In the genomic region with DNA sequence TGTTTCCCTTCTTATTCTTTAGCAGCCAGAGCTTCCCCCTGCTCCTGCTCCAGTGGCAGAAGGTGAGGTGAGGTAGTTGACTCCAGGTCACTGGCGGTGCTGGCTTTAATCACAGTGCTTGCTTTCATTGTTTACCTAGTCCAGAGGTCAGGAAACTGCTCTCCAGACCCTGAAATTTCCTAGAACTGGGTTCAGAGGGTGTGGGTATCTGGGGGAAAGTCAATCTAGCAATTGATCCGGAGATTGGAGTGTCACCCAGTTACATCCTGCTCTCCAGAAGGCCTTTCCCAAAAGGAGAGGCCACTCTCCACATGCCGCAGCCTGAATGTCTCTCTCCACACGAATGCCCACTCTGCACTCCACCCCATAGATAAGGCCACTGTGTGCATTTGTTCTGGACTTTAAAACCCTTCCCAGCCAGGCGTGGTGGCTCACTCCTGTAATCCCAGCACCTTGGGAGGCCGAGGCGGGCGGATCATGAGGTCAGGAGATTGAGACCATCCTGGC, we compare ENCODE assay signal across 1 cellular context.
A peak's percentile ranks its signal among the peaks of the same experiment; 100 is the strongest.
TF ChIP-seq lines count a peak whose summit lies in the region.

No MANE protein-coding gene starts in this region.

TF ChIP-seq in HepG2, 621 proteins besides CTCF, POLR2A, EP300 and RAD21 (continued from another document and continues in another):
- TF ChIP-seq GABPA (IDR thresholded peaks at IDR 0.05; ENCODE audit: low read depth, low read length), result no peak
- TF ChIP-seq GABPA (CRISPR knock-in tag; IDR thresholded peaks at IDR 0.05; ENCODE audit: low read depth), result peak; percentile 46
- TF ChIP-seq RFXANK (CRISPR knock-in tag; IDR thresholded peaks at IDR 0.05), result 0 out of 2 replicates have a peak, but pooled peaks have one; percentile 16
- TF ChIP-seq FOSL2 (CRISPR knock-in tag; IDR thresholded peaks at IDR 0.05), result peak; percentile 81
- TF ChIP-seq POLR2AphosphoS5 (IDR thresholded peaks at IDR 0.05; ENCODE audit: low read depth, low read length), result no peak
- TF ChIP-seq, protein P1, sequence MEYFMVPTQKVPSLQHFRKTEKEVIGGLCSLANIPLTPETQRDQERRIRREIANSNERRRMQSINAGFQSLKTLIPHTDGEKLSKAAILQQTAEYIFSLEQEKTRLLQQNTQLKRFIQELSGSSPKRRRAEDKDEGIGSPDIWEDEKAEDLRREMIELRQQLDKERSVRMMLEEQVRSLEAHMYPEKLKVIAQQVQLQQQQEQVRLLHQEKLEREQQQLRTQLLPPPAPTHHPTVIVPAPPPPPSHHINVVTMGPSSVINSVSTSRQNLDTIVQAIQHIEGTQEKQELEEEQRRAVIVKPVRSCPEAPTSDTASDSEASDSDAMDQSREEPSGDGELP (IDR thresholded peaks at IDR 0.05; ENCODE audit: borderline replicate concordance, low read depth), result no peak; the same call in 1 of the 2 replicates
- TF ChIP-seq, protein P2, sequence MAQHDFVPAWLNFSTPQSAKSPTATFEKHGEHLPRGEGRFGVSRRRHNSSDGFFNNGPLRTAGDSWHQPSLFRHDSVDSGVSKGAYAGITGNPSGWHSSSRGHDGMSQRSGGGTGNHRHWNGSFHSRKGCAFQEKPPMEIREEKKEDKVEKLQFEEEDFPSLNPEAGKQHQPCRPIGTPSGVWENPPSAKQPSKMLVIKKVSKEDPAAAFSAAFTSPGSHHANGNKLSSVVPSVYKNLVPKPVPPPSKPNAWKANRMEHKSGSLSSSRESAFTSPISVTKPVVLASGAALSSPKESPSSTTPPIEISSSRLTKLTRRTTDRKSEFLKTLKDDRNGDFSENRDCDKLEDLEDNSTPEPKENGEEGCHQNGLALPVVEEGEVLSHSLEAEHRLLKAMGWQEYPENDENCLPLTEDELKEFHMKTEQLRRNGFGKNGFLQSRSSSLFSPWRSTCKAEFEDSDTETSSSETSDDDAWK (CRISPR knock-in tag; IDR thresholded peaks at IDR 0.05), result no peak
- no peak for TF ChIP-seq NFKB2 (CRISPR knock-in tag; IDR thresholded peaks at IDR 0.05; ENCODE audit: borderline replicate concordance)
- TF ChIP-seq, protein P3, sequence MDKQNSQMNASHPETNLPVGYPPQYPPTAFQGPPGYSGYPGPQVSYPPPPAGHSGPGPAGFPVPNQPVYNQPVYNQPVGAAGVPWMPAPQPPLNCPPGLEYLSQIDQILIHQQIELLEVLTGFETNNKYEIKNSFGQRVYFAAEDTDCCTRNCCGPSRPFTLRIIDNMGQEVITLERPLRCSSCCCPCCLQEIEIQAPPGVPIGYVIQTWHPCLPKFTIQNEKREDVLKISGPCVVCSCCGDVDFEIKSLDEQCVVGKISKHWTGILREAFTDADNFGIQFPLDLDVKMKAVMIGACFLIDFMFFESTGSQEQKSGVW (CRISPR knock-in tag; IDR thresholded peaks at IDR 0.05; ENCODE audit: borderline replicate concordance), result no peak
- peak; percentile 94; the same call in 1 of the 2 replicates for TF ChIP-seq ZBTB20 (CRISPR knock-in tag; IDR thresholded peaks at IDR 0.05; ENCODE audit: borderline replicate concordance, low read depth)
- TF ChIP-seq ZNF83 (CRISPR knock-in tag; IDR thresholded peaks at IDR 0.05; ENCODE audit: borderline replicate concordance), result no peak
- peak; percentile 96 for TF ChIP-seq SALL1 (CRISPR knock-in tag; IDR thresholded peaks at IDR 0.05)
- TF ChIP-seq, protein P4, sequence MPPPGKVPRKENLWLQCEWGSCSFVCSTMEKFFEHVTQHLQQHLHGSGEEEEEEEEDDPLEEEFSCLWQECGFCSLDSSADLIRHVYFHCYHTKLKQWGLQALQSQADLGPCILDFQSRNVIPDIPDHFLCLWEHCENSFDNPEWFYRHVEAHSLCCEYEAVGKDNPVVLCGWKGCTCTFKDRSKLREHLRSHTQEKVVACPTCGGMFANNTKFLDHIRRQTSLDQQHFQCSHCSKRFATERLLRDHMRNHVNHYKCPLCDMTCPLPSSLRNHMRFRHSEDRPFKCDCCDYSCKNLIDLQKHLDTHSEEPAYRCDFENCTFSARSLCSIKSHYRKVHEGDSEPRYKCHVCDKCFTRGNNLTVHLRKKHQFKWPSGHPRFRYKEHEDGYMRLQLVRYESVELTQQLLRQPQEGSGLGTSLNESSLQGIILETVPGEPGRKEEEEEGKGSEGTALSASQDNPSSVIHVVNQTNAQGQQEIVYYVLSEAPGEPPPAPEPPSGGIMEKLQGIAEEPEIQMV (CRISPR knock-in tag; IDR thresholded peaks at IDR 0.05; ENCODE audit: low read depth), result peak; percentile 65; the same call in 1 of the 2 replicates
- TF ChIP-seq NFKBIZ (CRISPR knock-in tag; IDR thresholded peaks at IDR 0.05), result peak; percentile 66; the same call in 1 of the 2 replicates
- TF ChIP-seq JUN (CRISPR knock-in tag; IDR thresholded peaks at IDR 0.05), result peak; percentile 55; the same call in 1 of the 2 replicates
- TF ChIP-seq ZFP41 (CRISPR knock-in tag; IDR thresholded peaks at IDR 0.05; ENCODE audit: borderline replicate concordance), result peak; percentile 73; the same call in 1 of the 2 replicates
- TF ChIP-seq ZNF253 (CRISPR knock-in tag; IDR thresholded peaks at IDR 0.05; ENCODE audit: borderline replicate concordance), result no peak
- TF ChIP-seq KAT2B (IDR thresholded peaks at IDR 0.05; ENCODE audit: borderline replicate concordance, low read depth, low read length), result peak; percentile 61; the same call in 1 of the 2 replicates
- TF ChIP-seq ZKSCAN8 (CRISPR knock-in tag; IDR thresholded peaks at IDR 0.05; ENCODE audit: borderline replicate concordance), result peak; percentile 94
- TF ChIP-seq SNAPC2 (CRISPR knock-in tag; IDR thresholded peaks at IDR 0.05), result no peak
- TF ChIP-seq, protein P5, sequence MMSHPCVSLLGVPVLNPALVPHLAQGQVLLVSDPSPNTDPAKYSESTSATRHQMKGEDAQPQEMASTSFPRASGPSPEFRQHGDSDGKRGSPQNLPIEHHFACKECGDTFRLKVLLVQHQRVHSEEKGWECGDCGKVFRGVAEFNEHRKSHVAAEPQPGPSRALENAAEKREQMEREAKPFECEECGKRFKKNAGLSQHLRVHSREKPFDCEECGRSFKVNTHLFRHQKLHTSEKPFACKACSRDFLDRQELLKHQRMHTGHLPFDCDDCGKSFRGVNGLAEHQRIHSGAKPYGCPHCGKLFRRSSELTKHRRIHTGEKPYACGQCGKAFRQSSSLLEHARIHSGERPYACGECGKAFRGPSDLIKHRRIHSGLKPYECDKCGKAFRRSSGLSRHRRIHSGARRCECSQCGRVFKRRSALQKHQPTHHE (CRISPR knock-in tag; IDR thresholded peaks at IDR 0.05; ENCODE audit: borderline replicate concordance), result no peak
- TF ChIP-seq JDP2 (CRISPR knock-in tag; IDR thresholded peaks at IDR 0.05; ENCODE audit: borderline replicate concordance), result no peak
- TF ChIP-seq, protein P6, sequence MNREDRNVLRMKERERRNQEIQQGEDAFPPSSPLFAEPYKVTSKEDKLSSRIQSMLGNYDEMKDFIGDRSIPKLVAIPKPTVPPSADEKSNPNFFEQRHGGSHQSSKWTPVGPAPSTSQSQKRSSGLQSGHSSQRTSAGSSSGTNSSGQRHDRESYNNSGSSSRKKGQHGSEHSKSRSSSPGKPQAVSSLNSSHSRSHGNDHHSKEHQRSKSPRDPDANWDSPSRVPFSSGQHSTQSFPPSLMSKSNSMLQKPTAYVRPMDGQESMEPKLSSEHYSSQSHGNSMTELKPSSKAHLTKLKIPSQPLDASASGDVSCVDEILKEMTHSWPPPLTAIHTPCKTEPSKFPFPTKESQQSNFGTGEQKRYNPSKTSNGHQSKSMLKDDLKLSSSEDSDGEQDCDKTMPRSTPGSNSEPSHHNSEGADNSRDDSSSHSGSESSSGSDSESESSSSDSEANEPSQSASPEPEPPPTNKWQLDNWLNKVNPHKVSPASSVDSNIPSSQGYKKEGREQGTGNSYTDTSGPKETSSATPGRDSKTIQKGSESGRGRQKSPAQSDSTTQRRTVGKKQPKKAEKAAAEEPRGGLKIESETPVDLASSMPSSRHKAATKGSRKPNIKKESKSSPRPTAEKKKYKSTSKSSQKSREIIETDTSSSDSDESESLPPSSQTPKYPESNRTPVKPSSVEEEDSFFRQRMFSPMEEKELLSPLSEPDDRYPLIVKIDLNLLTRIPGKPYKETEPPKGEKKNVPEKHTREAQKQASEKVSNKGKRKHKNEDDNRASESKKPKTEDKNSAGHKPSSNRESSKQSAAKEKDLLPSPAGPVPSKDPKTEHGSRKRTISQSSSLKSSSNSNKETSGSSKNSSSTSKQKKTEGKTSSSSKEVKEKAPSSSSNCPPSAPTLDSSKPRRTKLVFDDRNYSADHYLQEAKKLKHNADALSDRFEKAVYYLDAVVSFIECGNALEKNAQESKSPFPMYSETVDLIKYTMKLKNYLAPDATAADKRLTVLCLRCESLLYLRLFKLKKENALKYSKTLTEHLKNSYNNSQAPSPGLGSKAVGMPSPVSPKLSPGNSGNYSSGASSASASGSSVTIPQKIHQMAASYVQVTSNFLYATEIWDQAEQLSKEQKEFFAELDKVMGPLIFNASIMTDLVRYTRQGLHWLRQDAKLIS (CRISPR knock-in tag; IDR thresholded peaks at IDR 0.05), result 0 out of 2 replicates have a peak, but pooled peaks have one; percentile 34
- peak; percentile 99 for TF ChIP-seq MED13 (CRISPR knock-in tag; IDR thresholded peaks at IDR 0.05)
- TF ChIP-seq RXRB (CRISPR knock-in tag; IDR thresholded peaks at IDR 0.05; ENCODE audit: borderline replicate concordance), result peak; percentile 100
- TF ChIP-seq ZNF383 (CRISPR knock-in tag; IDR thresholded peaks at IDR 0.05; ENCODE audit: borderline replicate concordance), result no peak
- TF ChIP-seq, protein P7, sequence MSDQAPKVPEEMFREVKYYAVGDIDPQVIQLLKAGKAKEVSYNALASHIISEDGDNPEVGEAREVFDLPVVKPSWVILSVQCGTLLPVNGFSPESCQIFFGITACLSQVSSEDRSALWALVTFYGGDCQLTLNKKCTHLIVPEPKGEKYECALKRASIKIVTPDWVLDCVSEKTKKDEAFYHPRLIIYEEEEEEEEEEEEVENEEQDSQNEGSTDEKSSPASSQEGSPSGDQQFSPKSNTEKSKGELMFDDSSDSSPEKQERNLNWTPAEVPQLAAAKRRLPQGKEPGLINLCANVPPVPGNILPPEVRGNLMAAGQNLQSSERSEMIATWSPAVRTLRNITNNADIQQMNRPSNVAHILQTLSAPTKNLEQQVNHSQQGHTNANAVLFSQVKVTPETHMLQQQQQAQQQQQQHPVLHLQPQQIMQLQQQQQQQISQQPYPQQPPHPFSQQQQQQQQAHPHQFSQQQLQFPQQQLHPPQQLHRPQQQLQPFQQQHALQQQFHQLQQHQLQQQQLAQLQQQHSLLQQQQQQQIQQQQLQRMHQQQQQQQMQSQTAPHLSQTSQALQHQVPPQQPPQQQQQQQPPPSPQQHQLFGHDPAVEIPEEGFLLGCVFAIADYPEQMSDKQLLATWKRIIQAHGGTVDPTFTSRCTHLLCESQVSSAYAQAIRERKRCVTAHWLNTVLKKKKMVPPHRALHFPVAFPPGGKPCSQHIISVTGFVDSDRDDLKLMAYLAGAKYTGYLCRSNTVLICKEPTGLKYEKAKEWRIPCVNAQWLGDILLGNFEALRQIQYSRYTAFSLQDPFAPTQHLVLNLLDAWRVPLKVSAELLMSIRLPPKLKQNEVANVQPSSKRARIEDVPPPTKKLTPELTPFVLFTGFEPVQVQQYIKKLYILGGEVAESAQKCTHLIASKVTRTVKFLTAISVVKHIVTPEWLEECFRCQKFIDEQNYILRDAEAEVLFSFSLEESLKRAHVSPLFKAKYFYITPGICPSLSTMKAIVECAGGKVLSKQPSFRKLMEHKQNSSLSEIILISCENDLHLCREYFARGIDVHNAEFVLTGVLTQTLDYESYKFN (CRISPR knock-in tag; conservative IDR thresholded peaks at IDR 0.05), result peak; percentile 100
- 0 out of 2 replicates have a peak, but pooled peaks have one; percentile 34 for TF ChIP-seq PRMT3 (CRISPR knock-in tag; IDR thresholded peaks at IDR 0.05; ENCODE audit: borderline replicate concordance, low read depth)
- 0 out of 2 replicates have a peak, but pooled peaks have one; percentile 15 for TF ChIP-seq ZBTB21 (CRISPR knock-in tag; IDR thresholded peaks at IDR 0.05)
- peak; percentile 92 for TF ChIP-seq ESRRA (CRISPR knock-in tag; IDR thresholded peaks at IDR 0.05; ENCODE audit: low read depth)
- peak; percentile 44; the same call in 1 of the 2 replicates for TF ChIP-seq TSC22D2 (CRISPR knock-in tag; IDR thresholded peaks at IDR 0.05; ENCODE audit: borderline replicate concordance)
- no peak for TF ChIP-seq ZSCAN20 (CRISPR knock-in tag; IDR thresholded peaks at IDR 0.05; ENCODE audit: borderline replicate concordance)
- TF ChIP-seq ZNF232 (CRISPR knock-in tag; IDR thresholded peaks at IDR 0.05; ENCODE audit: borderline replicate concordance), result 0 out of 2 replicates have a peak, but pooled peaks have one; percentile 50
- TF ChIP-seq SOX5 (CRISPR knock-in tag; IDR thresholded peaks at IDR 0.05; ENCODE audit: borderline replicate concordance), result peak; percentile 91
- TF ChIP-seq, protein P8, sequence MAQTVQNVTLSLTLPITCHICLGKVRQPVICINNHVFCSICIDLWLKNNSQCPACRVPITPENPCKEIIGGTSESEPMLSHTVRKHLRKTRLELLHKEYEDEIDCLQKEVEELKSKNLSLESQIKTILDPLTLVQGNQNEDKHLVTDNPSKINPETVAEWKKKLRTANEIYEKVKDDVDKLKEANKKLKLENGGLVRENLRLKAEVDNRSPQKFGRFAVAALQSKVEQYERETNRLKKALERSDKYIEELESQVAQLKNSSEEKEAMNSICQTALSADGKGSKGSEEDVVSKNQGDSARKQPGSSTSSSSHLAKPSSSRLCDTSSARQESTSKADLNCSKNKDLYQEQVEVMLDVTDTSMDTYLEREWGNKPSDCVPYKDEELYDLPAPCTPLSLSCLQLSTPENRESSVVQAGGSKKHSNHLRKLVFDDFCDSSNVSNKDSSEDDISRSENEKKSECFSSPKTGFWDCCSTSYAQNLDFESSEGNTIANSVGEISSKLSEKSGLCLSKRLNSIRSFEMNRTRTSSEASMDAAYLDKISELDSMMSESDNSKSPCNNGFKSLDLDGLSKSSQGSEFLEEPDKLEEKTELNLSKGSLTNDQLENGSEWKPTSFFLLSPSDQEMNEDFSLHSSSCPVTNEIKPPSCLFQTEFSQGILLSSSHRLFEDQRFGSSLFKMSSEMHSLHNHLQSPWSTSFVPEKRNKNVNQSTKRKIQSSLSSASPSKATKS (CRISPR knock-in tag; IDR thresholded peaks at IDR 0.05), result no peak
- TF ChIP-seq ZMYM2 (CRISPR knock-in tag; IDR thresholded peaks at IDR 0.05), result peak; percentile 44; the same call in 1 of the 2 replicates
- no peak for TF ChIP-seq SIN3B (IDR thresholded peaks at IDR 0.05; ENCODE audit: low read length)
- no peak for TF ChIP-seq ZNF430 (CRISPR knock-in tag; IDR thresholded peaks at IDR 0.05)
- TF ChIP-seq FOXJ3 (CRISPR knock-in tag; IDR thresholded peaks at IDR 0.05; ENCODE audit: borderline replicate concordance), result peak; percentile 94; the same call in 1 of the 2 replicates
- TF ChIP-seq ATF7-NPFF (CRISPR knock-in tag; IDR thresholded peaks at IDR 0.05; ENCODE audit: low read depth), result 0 out of 2 replicates have a peak, but pooled peaks have one; percentile 70
- TF ChIP-seq TGIF2 (CRISPR knock-in tag; IDR thresholded peaks at IDR 0.05), result 0 out of 2 replicates have a peak, but pooled peaks have one; percentile 31
- TF ChIP-seq, protein P9, sequence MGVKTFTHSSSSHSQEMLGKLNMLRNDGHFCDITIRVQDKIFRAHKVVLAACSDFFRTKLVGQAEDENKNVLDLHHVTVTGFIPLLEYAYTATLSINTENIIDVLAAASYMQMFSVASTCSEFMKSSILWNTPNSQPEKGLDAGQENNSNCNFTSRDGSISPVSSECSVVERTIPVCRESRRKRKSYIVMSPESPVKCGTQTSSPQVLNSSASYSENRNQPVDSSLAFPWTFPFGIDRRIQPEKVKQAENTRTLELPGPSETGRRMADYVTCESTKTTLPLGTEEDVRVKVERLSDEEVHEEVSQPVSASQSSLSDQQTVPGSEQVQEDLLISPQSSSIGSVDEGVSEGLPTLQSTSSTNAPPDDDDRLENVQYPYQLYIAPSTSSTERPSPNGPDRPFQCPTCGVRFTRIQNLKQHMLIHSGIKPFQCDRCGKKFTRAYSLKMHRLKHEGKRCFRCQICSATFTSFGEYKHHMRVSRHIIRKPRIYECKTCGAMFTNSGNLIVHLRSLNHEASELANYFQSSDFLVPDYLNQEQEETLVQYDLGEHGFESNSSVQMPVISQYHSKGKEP (CRISPR knock-in tag; IDR thresholded peaks at IDR 0.05), result no peak
- TF ChIP-seq ZNF317 (CRISPR knock-in tag; IDR thresholded peaks at IDR 0.05), result peak; percentile 61; the same call in 1 of the 2 replicates
